Comparison of ENCODE assay signal across 13 cellular contexts in the genomic region with DNA sequence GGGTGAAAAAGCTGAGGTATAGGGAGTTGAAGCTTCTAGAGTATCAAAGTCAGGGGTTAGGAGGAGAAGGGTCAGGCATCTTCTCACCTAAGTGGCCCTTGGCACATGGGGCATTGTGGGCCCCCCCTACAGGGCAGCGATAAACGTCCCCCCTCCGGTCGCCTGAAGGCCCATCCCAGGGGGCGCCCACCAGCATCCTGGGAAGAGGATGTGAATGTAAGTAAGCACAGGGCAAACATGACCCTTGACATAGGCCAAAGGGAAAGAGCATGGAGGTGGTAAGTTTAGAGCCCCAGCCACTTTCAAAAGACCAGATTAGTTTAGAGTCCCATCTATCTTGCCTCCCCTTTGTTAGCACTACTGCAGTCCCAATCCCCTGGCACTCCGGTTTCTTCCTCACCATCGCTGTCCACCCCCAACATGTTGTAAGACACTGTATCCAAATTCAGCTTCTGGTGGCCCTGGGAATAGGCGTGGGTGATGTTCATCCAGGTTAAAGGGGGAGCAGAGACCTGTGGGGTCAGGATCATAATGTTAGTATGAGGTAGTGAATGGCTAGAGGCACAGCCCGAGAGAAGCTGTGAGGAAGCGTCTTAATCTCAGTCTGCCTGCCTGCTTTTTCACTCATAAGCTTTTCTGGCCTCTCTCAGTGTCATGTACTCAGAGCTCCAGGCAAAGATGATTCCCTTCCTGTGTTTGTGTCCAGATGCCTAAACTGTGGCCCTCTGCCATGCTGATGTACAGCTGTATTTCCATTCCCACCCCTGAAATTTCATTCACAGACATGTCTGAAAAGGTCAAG. TPM values are rescaled to one million over a fixed set of nuclear protein-coding genes. Genes with fewer than 3 reads are reported as not detected.
DNase-seq lines count a peak whose midpoint lies in the region; ATAC-seq and TF ChIP-seq lines count a peak whose summit lies in the region.
"Had no signal": no experiment of that assay in that cellular context is flagged by ENCODE, and none has a peak within 500 bp of the region (broad histone marks: within the 10 kb centered on the region; RNA-seq: fewer than 3 reads in every experiment).

No MANE protein-coding gene starts in this region.

- H3K27me3 Mint-ChIP-seq in endodermal cell (ENCODE audit: insufficient read depth): peaks cover 6% of the 10 kb centered on the region

- no peaks in the 10 kb centered on the region for H3K27me3 ChIP-seq in endodermal cell (ENCODE audit: control insufficient read depth, insufficient read depth, low read length, poor library complexity, severe bottlenecking)
- H3K27me3 ChIP-seq: breast epithelium had no signal

- H3K4me1 ChIP-seq in endodermal cell (ENCODE audit: control insufficient read depth, insufficient read depth, low read length): no peaks in the 10 kb centered on the region
- H3K4me1 ChIP-seq: breast epithelium had no signal

- peak overlapping the region; percentile 45 for H3K27ac Mint-ChIP-seq in endodermal cell

- ATAC-seq in sciatic nerve: no peak
- ATAC-seq in HG02798 (IDR thresholded peaks at IDR 0.05; ENCODE audit: poor library complexity, unreplicated experiment): no peak

- intact Hi-C loops in sciatic nerve (cut with DNase I): no loop called here

- H3K27ac ChIP-seq in endodermal cell (ENCODE audit: low read depth, low read length) (no peak overlapping the region), caudate nucleus (ENCODE audit: low read depth, low read length) (no peak overlapping the region)
- H3K27ac ChIP-seq: epithelial cell of prostate had no signal

- peaks cover 9% of the 10 kb centered on the region for H3K4me1 Mint-ChIP-seq in endodermal cell

- H3K36me3 Mint-ChIP-seq in endodermal cell (ENCODE audit: low read depth): peaks cover 3% of the 10 kb centered on the region

- WGBS in endodermal cell (ENCODE audit: insufficient coverage in 1 of 2, insufficient read length in 1 of 2), 2 experiments: 83 to 88% methylated on average over 8 to 10 of the region's 10 CpGs

- H3K9me3 ChIP-seq in endodermal cell (ENCODE audit: control insufficient read depth, low read length): no peaks in the 10 kb centered on the region
- H3K9me3 ChIP-seq: breast epithelium had no signal

- no peak for TF ChIP-seq CTCF in endodermal cell (conservative IDR thresholded peaks at IDR 0.05)

- DNase-seq in RPMI7951 (ENCODE audit: low read depth) (peak; percentile 35), endodermal cell (no peak), sciatic nerve (ENCODE audit: low spot score) (peak; percentile 45), caudate nucleus (lab: John Stamatoyannopoulos, UW) (no peak)
- DNase-seq in stimulated activated CD4-positive, alpha-beta T cell treated with anti-CD3 and anti-CD28 coated beads, Interleukin-2, amount 100 ng/mL, for 48 hours: no peak
- DNase-seq: activated CD8-positive, alpha-beta memory T cell treated with anti-CD3 and anti-CD28 coated beads for 24 hours; activated naive CD4-positive, alpha-beta T cell; NCI-H1092 treated with DMSO at 0.1 percent for 48 hours; stimulated activated CD4-positive, alpha-beta T cell treated with anti-CD3 and anti-CD28 coated beads, Interleukin-12 subunit alpha, Interleukin-12 subunit beta, amount 100 ng/mL, for 4 hours; substantia nigra had no signal

- no peaks in the 10 kb centered on the region for H3K9me3 Mint-ChIP-seq in endodermal cell

- H3K4me3 ChIP-seq in endodermal cell (ENCODE audit: low read length): no peak overlapping the region

- no peak overlapping the region for H3K9ac ChIP-seq in endodermal cell (ENCODE audit: extremely low read depth, low read length, poor library complexity, severe bottlenecking)

- H3K36me3 ChIP-seq in endodermal cell (ENCODE audit: control insufficient read depth, insufficient read depth, low read length): peaks cover 13% of the 10 kb centered on the region
- H3K36me3 ChIP-seq: breast epithelium had no signal

- H3K4me3 Mint-ChIP-seq in endodermal cell: no peak overlapping the region

RNA-seq across cellular contexts. Expression of gene ITGA10, which starts 2.7 kb away (rescaled TPM):
- 0.78 and 1.6 TPM in 2 replicates for total RNA-seq in RPMI7951 (2014; rRNA removed; shearing (Covaris generic))
- total RNA-seq in endodermal cell: under 1 TPM; 0.18 to 0.33 TPM
- 0.18 TPM for polyA plus RNA-seq in endodermal cell (2013, experiment 1 of 2)
- polyA plus RNA-seq in endodermal cell (2013, experiment 2 of 2): 0.08 TPM
- total RNA-seq in sciatic nerve: 9.6 TPM

RNA-seq across cellular contexts. Expression of gene PEX11B, which starts 11.4 kb away (rescaled TPM):
- 20.1 and 22.8 TPM in 2 replicates for total RNA-seq in RPMI7951 (2014; rRNA removed; shearing (Covaris generic))
- total RNA-seq in endodermal cell: 10 to 100 TPM; 12.9 to 16.0 TPM
- 18.2 TPM for polyA plus RNA-seq in endodermal cell (2013, experiment 1 of 2)
- 21.8 TPM for polyA plus RNA-seq in endodermal cell (2013, experiment 2 of 2)
- 20.7 TPM for total RNA-seq in sciatic nerve

RNA-seq across cellular contexts. Expression of gene RBM8A, which starts 20.1 kb away (rescaled TPM):
- total RNA-seq in RPMI7951 (2014; rRNA removed; shearing (Covaris generic)): 173 and 182 TPM in 2 replicates
- total RNA-seq in endodermal cell (100 to 1,000 TPM; 299 to 314 TPM), sciatic nerve (93.8 TPM)
- 181 TPM for polyA plus RNA-seq in endodermal cell (2013, experiment 1 of 2)
- polyA plus RNA-seq in endodermal cell (2013, experiment 2 of 2): 193 TPM

RNA-seq across cellular contexts. Expression of gene ANKRD35, which starts 21.5 kb away (rescaled TPM):
- 0.12 TPM in 1 of 2 replicates, not detected in the other for total RNA-seq in RPMI7951 (2014; rRNA removed; shearing (Covaris generic))
- total RNA-seq in endodermal cell: 1 to 10 TPM in 1 of 2 donors, under 1 TPM in 1; 0.88 to 1.4 TPM
- 0.68 TPM for polyA plus RNA-seq in endodermal cell (2013, experiment 1 of 2)
- polyA plus RNA-seq in endodermal cell (2013, experiment 2 of 2): 0.70 TPM
- total RNA-seq in sciatic nerve: 3.8 TPM

RNA-seq across cellular contexts. Expression of gene PIAS3, which starts 48.3 kb away (rescaled TPM):
- total RNA-seq in RPMI7951 (2014; rRNA removed; shearing (Covaris generic)): 13.3 and 16.3 TPM in 2 replicates
- total RNA-seq in endodermal cell: 10 to 100 TPM; 44.8 to 53.4 TPM
- polyA plus RNA-seq in endodermal cell (2013, experiment 1 of 2): 45.1 TPM
- polyA plus RNA-seq in endodermal cell (2013, experiment 2 of 2): 41.6 TPM
- 44.5 TPM for total RNA-seq in sciatic nerve

Comparison
In these comparisons a context has a peak if more than half of its experiments do, and no peak if none do; other contexts are left out.
1. DNase-seq: peak in RPMI7951 (single experiment) and sciatic nerve (single experiment); none in endodermal cell (single experiment), stimulated activated CD4-positive, alpha-beta T cell treated with anti-CD3 and anti-CD28 coated beads, Interleukin-2, amount 100 ng/mL, for 48 hours (0 of 2) and caudate nucleus (0 of 61).